Comparison of ENCODE assay signal across 23 cellular contexts in genomic region chr5:3324421-3325101, GRCh38.
A peak's percentile ranks its signal among the peaks of the same experiment; 100 is the strongest.
DNase-seq lines count a peak whose midpoint lies in the region; ATAC-seq and TF ChIP-seq lines count a peak whose summit lies in the region.
"Had no signal": no experiment of that assay in that cellular context is flagged by ENCODE, and none has a peak within 500 bp of the region (broad histone marks: within the 10 kb centered on the region; RNA-seq: fewer than 3 reads in every experiment).

No MANE protein-coding gene starts in this region.

- POLR2A ChIA-PET in activated CD4-positive, alpha-beta T cell treated with anti-CD3 and anti-CD28 coated beads for 36 hours (lab: Charles Lee): no interaction called here

- peaks cover 12% of the 10 kb centered on the region for H3K4me1 ChIP-seq in foreskin keratinocyte
- H3K4me1 ChIP-seq: transverse colon had no signal

- no peak for TF ChIP-seq CTCF in foreskin keratinocyte (conservative IDR thresholded peaks at IDR 0.05)

- intact Hi-C loops in activated CD4-positive, alpha-beta T cell treated with anti-CD3 and anti-CD28 coated beads for 36 hours (cut with DNase I, micrococcal nuclease): no loop called here

- no peak for ATAC-seq in activated CD4-positive, alpha-beta T cell treated with anti-CD3 and anti-CD28 coated beads for 36 hours
- peak; percentile 35 for ATAC-seq in foreskin keratinocyte
- ATAC-seq in stimulated activated effector memory CD8-positive, alpha-beta T cell treated with anti-CD3 and anti-CD28 coated beads, Interleukin-12 subunit alpha, Interleukin-12 subunit beta, amount 100 ng/mL, for 72 hours: peak; percentile 16
- ATAC-seq: mucosa of descending colon had no signal

- CTCF ChIA-PET in activated CD4-positive, alpha-beta T cell treated with anti-CD3 and anti-CD28 coated beads for 36 hours (lab: Charles Lee): no interaction called here

- H3K9me3 Mint-ChIP-seq in activated CD4-positive, alpha-beta T cell treated with anti-CD3 and anti-CD28 coated beads for 36 hours (ENCODE audit: low read depth): no peaks in the 10 kb centered on the region
- H3K9me3 Mint-ChIP-seq in stimulated activated effector memory CD8-positive, alpha-beta T cell treated with anti-CD3 and anti-CD28 coated beads, Interleukin-12 subunit alpha, Interleukin-12 subunit beta, amount 100 ng/mL, for 72 hours: no peaks in the 10 kb centered on the region
- H3K9me3 Mint-ChIP-seq: activated B cell treated with CpG ODN at 0.5 μM for 24 hours had no signal

- no peaks in the 10 kb centered on the region for H3K27me3 ChIP-seq in foreskin keratinocyte
- H3K27me3 ChIP-seq: BLaER1, ovary, transverse colon had no signal

- H3K36me3 Mint-ChIP-seq in activated CD4-positive, alpha-beta T cell treated with anti-CD3 and anti-CD28 coated beads for 36 hours (ENCODE audit: low read depth): no peaks in the 10 kb centered on the region
- no peaks in the 10 kb centered on the region for H3K36me3 Mint-ChIP-seq in stimulated activated effector memory CD8-positive, alpha-beta T cell treated with anti-CD3 and anti-CD28 coated beads, Interleukin-12 subunit alpha, Interleukin-12 subunit beta, amount 100 ng/mL, for 72 hours
- H3K36me3 Mint-ChIP-seq: brain had no signal

- no peak overlapping the region for H3K4me3 Mint-ChIP-seq in activated CD4-positive, alpha-beta T cell treated with anti-CD3 and anti-CD28 coated beads for 36 hours
- H3K4me3 Mint-ChIP-seq in stimulated activated effector memory CD8-positive, alpha-beta T cell treated with anti-CD3 and anti-CD28 coated beads, Interleukin-12 subunit alpha, Interleukin-12 subunit beta, amount 100 ng/mL, for 72 hours: no peak overlapping the region
- H3K4me3 Mint-ChIP-seq: activated B cell treated with CpG ODN at 0.5 μM for 24 hours had no signal

- no peak overlapping the region for H3K27ac Mint-ChIP-seq in activated CD4-positive, alpha-beta T cell treated with anti-CD3 and anti-CD28 coated beads for 36 hours
- no peak overlapping the region for H3K27ac Mint-ChIP-seq in stimulated activated effector memory CD8-positive, alpha-beta T cell treated with anti-CD3 and anti-CD28 coated beads, Interleukin-12 subunit alpha, Interleukin-12 subunit beta, amount 100 ng/mL, for 72 hours
- H3K27ac Mint-ChIP-seq: activated B cell treated with CpG ODN at 0.5 μM for 24 hours had no signal

- peak; percentile 8 for DNase-seq in activated CD4-positive, alpha-beta T cell treated with anti-CD3 and anti-CD28 coated beads for 36 hours
- no peak for DNase-seq in activated CD4-positive, alpha-beta T cell treated with anti-CD3 and anti-CD28 coated beads, Interleukin-2, amount 50 U/mL, for 48 hours
- DNase-seq in RPMI7951 (ENCODE audit: low read depth) (peak; percentile 46), foreskin keratinocyte (no peak), iPS-NIHi7 (ENCODE audit: extremely low spot score) (no peak), HT-29 (ENCODE audit: low spot score) (no peak), iPS-NIHi11 (ENCODE audit: low spot score) (no peak)
- DNase-seq in stimulated activated effector memory CD8-positive, alpha-beta T cell treated with anti-CD3 and anti-CD28 coated beads, Interleukin-12 subunit alpha, Interleukin-12 subunit beta, amount 100 ng/mL, for 72 hours (ENCODE audit: low spot score in 2 of 2): no peak
- DNase-seq: 8988T; activated B cell treated with CpG ODN at 0.5 μM for 24 hours; activated CD8-positive, alpha-beta memory T cell treated with anti-CD3 and anti-CD28 coated beads, Interleukin-2, amount 50 U/mL, for 4 hours; activated naive CD4-positive, alpha-beta T cell; effector CD4-positive, alpha-beta T cell; KG1; kidney glomerular epithelial cell; mucosa of descending colon; NCI-H2171 treated with DMSO at 0.1 percent for 48 hours; ovary; stimulated activated CD4-positive, alpha-beta T cell treated with anti-CD3 and anti-CD28 coated beads, Interleukin-4, amount 100 ng/mL, for 4 hours; T-helper 1 cell; transverse colon had no signal

- no peaks in the 10 kb centered on the region for H3K4me1 Mint-ChIP-seq in activated CD4-positive, alpha-beta T cell treated with anti-CD3 and anti-CD28 coated beads for 36 hours
- no peaks in the 10 kb centered on the region for H3K4me1 Mint-ChIP-seq in stimulated activated effector memory CD8-positive, alpha-beta T cell treated with anti-CD3 and anti-CD28 coated beads, Interleukin-12 subunit alpha, Interleukin-12 subunit beta, amount 100 ng/mL, for 72 hours
- H3K4me1 Mint-ChIP-seq: activated B cell treated with CpG ODN at 0.5 μM for 24 hours had no signal

- H3K27me3 Mint-ChIP-seq in activated CD4-positive, alpha-beta T cell treated with anti-CD3 and anti-CD28 coated beads for 36 hours: no peaks in the 10 kb centered on the region
- H3K27me3 Mint-ChIP-seq: activated B cell treated with CpG ODN at 0.5 μM for 24 hours, brain had no signal

- no peak overlapping the region for H3K27ac ChIP-seq in foreskin keratinocyte
- H3K27ac ChIP-seq: BLaER1, ovary, transverse colon had no signal

Comparison
In these comparisons a context has a peak if more than half of its experiments do, and no peak if none do; other contexts are left out.
1. DNase-seq: peak in activated CD4-positive, alpha-beta T cell treated with anti-CD3 and anti-CD28 coated beads for 36 hours (single experiment) and RPMI7951 (single experiment); none in activated CD4-positive, alpha-beta T cell treated with anti-CD3 and anti-CD28 coated beads, Interleukin-2, amount 50 U/mL, for 48 hours (0 of 2), foreskin keratinocyte (0 of 2), stimulated activated effector memory CD8-positive, alpha-beta T cell treated with anti-CD3 and anti-CD28 coated beads, Interleukin-12 subunit alpha, Interleukin-12 subunit beta, amount 100 ng/mL, for 72 hours (0 of 2), iPS-NIHi7 (single experiment), HT-29 (single experiment) and iPS-NIHi11 (single experiment).